Comparison of ENCODE assay signal across 11 cellular contexts in the genomic region with DNA sequence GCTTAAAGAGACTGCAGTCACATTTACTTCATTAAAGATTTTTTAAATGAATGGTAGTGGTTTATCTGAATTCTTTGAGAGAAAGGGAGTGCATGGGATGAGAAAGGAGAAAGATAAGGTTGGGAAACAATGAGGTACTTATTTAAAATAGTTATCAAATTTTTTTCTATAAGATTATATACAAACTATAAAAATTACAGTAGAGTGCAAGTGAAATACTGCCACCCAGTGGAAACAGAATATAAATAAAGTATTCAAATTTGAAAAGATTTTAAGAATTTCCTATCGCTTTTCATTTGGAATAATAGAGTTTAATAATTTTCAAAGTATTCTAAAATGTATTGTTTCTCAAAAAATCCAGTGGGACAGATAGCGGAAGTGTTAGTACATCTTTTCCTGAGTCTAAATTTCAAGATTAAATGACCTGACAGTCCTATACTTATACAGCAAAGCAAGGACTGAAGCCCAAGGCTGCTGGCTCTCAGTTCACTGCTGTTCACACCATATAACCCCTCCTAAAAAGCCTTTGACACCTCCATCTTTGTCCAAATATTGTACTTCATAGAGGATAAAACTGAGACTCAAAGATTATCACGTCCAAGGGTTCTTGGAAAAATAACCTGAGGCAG. TPM values are rescaled to one million over a fixed set of nuclear protein-coding genes. Genes with fewer than 3 reads are reported as not detected.
DNase-seq lines count a peak whose midpoint lies in the region; ATAC-seq and TF ChIP-seq lines count a peak whose summit lies in the region.
"Had no signal": no experiment of that assay in that cellular context is flagged by ENCODE, and none has a peak within 500 bp of the region (broad histone marks: within the 10 kb centered on the region; RNA-seq: fewer than 3 reads in every experiment).

No MANE protein-coding gene starts in this region.

- peaks cover 10% of the 10 kb centered on the region for H3K4me1 ChIP-seq in osteoblast (ENCODE audit: insufficient read depth, low read length)

- H3K79me2 ChIP-seq in osteoblast (ENCODE audit: insufficient read depth, low read length), result no peaks in the 10 kb centered on the region

- H4K20me1 ChIP-seq in osteoblast (ENCODE audit: insufficient read depth, low read length), result no peaks in the 10 kb centered on the region

- DNase-seq in DMS 273 (lab: John Stamatoyannopoulos, UW; ENCODE audit: unreplicated experiment) (peak; percentile 25), DMS 273 treated with DMSO at 0.1 percent for 48 hours (lab: John Stamatoyannopoulos, UW) (no peak), NCI-H1105 (lab: John Stamatoyannopoulos, UW) (peak; percentile 2), cerebellum (ENCODE audit: low spot score) (peak; percentile 3), osteoblast (ENCODE audit: insufficient read length, low spot score, missing footprints) (peak; percentile 57), anterior cingulate cortex (lab: John Stamatoyannopoulos, UW) (no peak), cerebellar nuclear complex (lab: John Stamatoyannopoulos, UW) (no peak)
- DNase-seq: 8988T; activated CD4-positive, CD25-positive, alpha-beta regulatory T cell; stimulated activated CD4-positive, alpha-beta T cell treated with anti-CD3 and anti-CD28 coated beads, Interleukin-4, amount 100 ng/mL, for 24 hours had no signal

- H3K4me2 ChIP-seq in osteoblast (ENCODE audit: insufficient read depth, low read length), result peak overlapping the region; percentile 17

- no peak overlapping the region for H2AFZ ChIP-seq in osteoblast (ENCODE audit: low read length)

- H3K36me3 ChIP-seq in osteoblast (ENCODE audit: insufficient read depth, low read length), result no peaks in the 10 kb centered on the region

- no peak overlapping the region for H3K4me3 ChIP-seq in osteoblast (ENCODE audit: insufficient read depth, low read length)

- peak; percentile 62 for TF ChIP-seq CTCF in osteoblast (IDR thresholded peaks at IDR 0.05; ENCODE audit: extremely low read depth, low read depth, low read length)

- no peak for ATAC-seq in HG02852 (IDR thresholded peaks at IDR 0.05; ENCODE audit: unreplicated experiment)

- H3K27ac ChIP-seq in osteoblast (ENCODE audit: low read depth, low read length), result no peak overlapping the region

- no peaks in the 10 kb centered on the region for H3K27me3 ChIP-seq in osteoblast (ENCODE audit: insufficient read depth, low read length)

- H3K9me3 ChIP-seq in osteoblast (ENCODE audit: low read depth, low read length), result no peaks in the 10 kb centered on the region

RNA-seq across cellular contexts. Expression of gene EPM2A, which starts 31.1 kb away (rescaled TPM):
- total RNA-seq in cerebellum, result 20.0 TPM
- 10.6 and 11.6 TPM in 2 replicates for total RNA-seq in osteoblast

Comparison
In these comparisons a context has a peak if more than half of its experiments do, and no peak if none do; other contexts are left out.
1. DNase-seq: peak in DMS 273 (single experiment), NCI-H1105 (single experiment), cerebellum (single experiment) and osteoblast (single experiment); none in DMS 273 treated with DMSO at 0.1 percent for 48 hours (single experiment), anterior cingulate cortex (0 of 58) and cerebellar nuclear complex (0 of 2).